In the genomic region with DNA sequence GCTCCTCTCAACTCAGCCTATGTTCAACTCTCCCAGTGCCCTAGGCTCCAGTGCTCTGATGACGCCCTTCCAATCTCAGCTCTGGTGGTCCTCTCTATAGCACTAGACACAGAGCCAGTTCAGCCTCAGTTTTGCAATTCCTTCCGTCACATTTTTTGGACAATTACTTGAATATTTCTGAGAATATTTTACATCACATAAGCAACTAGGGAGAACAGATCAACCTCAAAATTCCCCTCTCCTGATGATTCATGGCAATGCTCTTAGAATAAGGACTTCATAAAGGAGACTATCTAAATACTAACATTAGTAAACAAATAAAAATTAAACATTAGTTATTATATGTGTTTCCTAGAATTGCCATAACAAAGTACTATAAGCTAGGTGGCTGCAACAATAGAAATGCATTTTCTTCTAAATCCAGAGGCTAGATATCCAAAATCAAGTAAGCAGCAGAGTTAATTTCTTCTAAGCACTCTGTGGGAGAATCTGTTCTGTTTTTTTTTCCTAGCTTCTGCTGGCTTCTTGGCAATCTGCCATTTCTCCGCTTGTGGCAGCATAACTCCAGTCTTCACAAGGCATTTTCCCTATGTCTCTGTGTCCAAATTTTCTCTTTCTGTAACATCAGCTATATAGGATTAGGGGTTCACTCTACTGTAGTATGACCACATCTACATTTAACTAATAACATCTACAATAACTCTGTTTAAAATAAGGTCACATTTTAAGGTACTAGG, we compare ENCODE assay signal across 11 cellular contexts.
DNase-seq lines count a peak whose midpoint lies in the region; ATAC-seq and TF ChIP-seq lines count a peak whose summit lies in the region.
"Had no signal": no experiment of that assay in that cellular context is flagged by ENCODE, and none has a peak within 500 bp of the region (broad histone marks: within the 10 kb centered on the region; RNA-seq: fewer than 3 reads in every experiment).

No MANE protein-coding gene starts in this region.

- ATAC-seq in GM18505 (IDR thresholded peaks at IDR 0.05; ENCODE audit: unreplicated experiment) (no peak), GM21515 (IDR thresholded peaks at IDR 0.05; ENCODE audit: unreplicated experiment) (no peak), GM19023 (IDR thresholded peaks at IDR 0.05; ENCODE audit: unreplicated experiment) (no peak)
- ATAC-seq: activated naive CD4-positive, alpha-beta T cell treated with anti-CD3 and anti-CD28 coated beads, Interleukin-2, amount 50 U/mL, for 72 hours had no signal

- no peak for TF ChIP-seq CTCF in epithelial cell of esophagus (IDR thresholded peaks at IDR 0.05; ENCODE audit: insufficient read depth, low read depth, low read length, missing control alignments)

- H3K4me3 ChIP-seq in epithelial cell of esophagus (ENCODE audit: low read length) (no peak overlapping the region), skeletal muscle cell (ENCODE audit: low read depth, low read length) (no peak overlapping the region)

- no peak for TF ChIP-seq POLR2A in GM18505 (IDR thresholded peaks at IDR 0.05; ENCODE audit: borderline replicate concordance, extremely low read depth, insufficient read depth, insufficient read length)

- DNase-seq in NCI-H1694 (lab: John Stamatoyannopoulos, UW) (peak; percentile 6), NCI-H1694 treated with DMSO at 0.1 percent for 48 hours (lab: John Stamatoyannopoulos, UW) (no peak), OCI-M1 (lab: John Stamatoyannopoulos, UW) (peak; percentile 18), epithelial cell of esophagus (ENCODE audit: low read depth) (peak; percentile 39), skeletal muscle cell (ENCODE audit: low read depth) (peak; percentile 32)
- DNase-seq: mesendoderm, NCI-H774 had no signal
